In genomic region chr3:152271465-152272035, GRCh38 we compare ENCODE assay signal across 9 cellular contexts. TPM values are rescaled to one million over a fixed set of nuclear protein-coding genes. Genes with fewer than 3 reads are reported as not detected.
A peak's percentile ranks its signal among the peaks of the same experiment; 100 is the strongest.
DNase-seq lines count a peak whose midpoint lies in the region; ATAC-seq and TF ChIP-seq lines count a peak whose summit lies in the region.
"Had no signal": no experiment of that assay in that cellular context is flagged by ENCODE, and none has a peak within 500 bp of the region (broad histone marks: within the 10 kb centered on the region; RNA-seq: fewer than 3 reads in every experiment).

No MANE protein-coding gene starts in this region.

- peak overlapping the region; percentile 73; the same call in 1 of the 2 replicates for H3K9ac ChIP-seq in IMR-90 (ENCODE audit: low read depth, low read length)

- peak overlapping the region; percentile 93 for H3K4me2 ChIP-seq in IMR-90 (ENCODE audit: low read depth, low read length)

- no peak for DNase-seq in AG10803 (ENCODE audit: low read depth)
- no peak for DNase-seq in IMR-90
- no peak for DNase-seq in central memory CD8-positive, alpha-beta T cell (ENCODE audit: low spot score in 2 of 2)
- no peak for DNase-seq in NCI-H2171 treated with DMSO at 0.1 percent for 48 hours (lab: John Stamatoyannopoulos, UW)
- no peak for DNase-seq in DMS53 treated with DMSO at 0.1 percent for 48 hours (lab: John Stamatoyannopoulos, UW; ENCODE audit: unreplicated experiment)
- DNase-seq in central memory CD4-positive, alpha-beta T cell = no peak
- no peak for DNase-seq in NCI-H1417 (lab: John Stamatoyannopoulos, UW)
- DNase-seq: T-helper 9 cell had no signal

- BruUV-seq in IMR-90 (replicated peaks; lab: Mats Ljungman, UMichigan) = no TSS peak

- H2BK5ac ChIP-seq in IMR-90 (ENCODE audit: low read depth, low read length, poor library complexity, severe bottlenecking) = peak overlapping the region; percentile 95

- POLR2A ChIA-PET in IMR-90 (lab: Charles Lee; ENCODE audit: unreplicated experiment) = interaction anchor here (0.6 to 1.4 kb wide), 2 partner anchors 57 to 447 kb away, joined by 4 to 9 read pairs; no protein-coding TSS in a partner anchor

- peak overlapping the region; percentile 48; the same call in 1 of the 2 replicates for H2BK20ac ChIP-seq in IMR-90 (ENCODE audit: low read depth, low read length)

- peak overlapping the region; percentile 92 for H3K4me3 Mint-ChIP-seq in central memory CD8-positive, alpha-beta T cell
- peak overlapping the region; percentile 90 to 100 (median 98) for H3K4me3 Mint-ChIP-seq in nephron

- peak overlapping the region; percentile 65; the same call in 1 of the 2 replicates for H3K27ac ChIP-seq in IMR-90 (ENCODE audit: insufficient read depth, low read length)

- TF ChIP-seq RAD21 in IMR-90 (IDR thresholded peaks at IDR 0.05; ENCODE audit: low read length) = no peak

- H3K36me3 ChIP-seq in IMR-90 (ENCODE audit: control insufficient read depth, insufficient read depth, low read length) = no peaks in the 10 kb centered on the region

- H4K5ac ChIP-seq in IMR-90 (ENCODE audit: low read depth, low read length) = peak overlapping the region; percentile 62; the same call in 1 of the 2 replicates

- no peak overlapping the region for H2AFZ ChIP-seq in IMR-90 (replicated peaks; ENCODE audit: low read length, poor library complexity)

- H3K4me3 ChIP-seq in AG10803 (ENCODE audit: low read length) = peak overlapping the region; percentile 60
- H3K4me3 ChIP-seq in IMR-90 (ENCODE audit: insufficient read depth, low read depth, low read length) = peak overlapping the region; percentile 88

- CTCF ChIA-PET in IMR-90 (lab: Yijun Ruan, JAX) = no interaction called here

- peak overlapping the region; percentile 87; the same call in 1 of the 2 replicates for H3K18ac ChIP-seq in IMR-90 (ENCODE audit: low read depth, low read length)

- no peak overlapping the region for H2AK9ac ChIP-seq in IMR-90 (replicated peaks; ENCODE audit: low read depth, low read length, poor library complexity)

- H3K79me1 ChIP-seq in IMR-90 (ENCODE audit: low read depth in 1 of 2, low read length in 2 of 2) = peaks cover 0 to 16% of the 10 kb centered on the region in 2 experiments; a peak in 3 of 4 replicates

- peaks cover 9% of the 10 kb centered on the region for H3K4me1 ChIP-seq in IMR-90 (ENCODE audit: control insufficient read depth, insufficient read depth, low read length)

- H2AK5ac ChIP-seq in IMR-90 (ENCODE audit: low read depth, low read length) = no peak overlapping the region; the same call in 1 of the 2 replicates

- H2BK15ac ChIP-seq in IMR-90 (ENCODE audit: low read depth, low read length) = 0 out of 3 replicates have a peak overlapping the region, but pooled peaks have one; percentile 3

- ATAC-seq in IMR-90 (ENCODE audit: low read depth) = no peak
- ATAC-seq in central memory CD8-positive, alpha-beta T cell (replicated peaks; ENCODE audit: extremely low read depth, poor library complexity, severe bottlenecking) = no peak

- peaks cover 9% of the 10 kb centered on the region; the same call in 1 of the 2 replicates for H4K20me1 ChIP-seq in IMR-90 (ENCODE audit: insufficient read depth, low read length)

- WGBS in IMR-90 (ENCODE audit: extremely low coverage in 2 of 2, insufficient read length in 1 of 2), 2 experiments = 83% methylated on average over 1 of the region's 3 CpGs; no CpG with 5 or more reads in 1 of the 2 experiments

- in situ Hi-C loops in IMR-90 (cut with MboI; ENCODE audit: low sequenced_read_pairs) = no loop called here

- TF ChIP-seq CTCF in AG10803 (conservative IDR thresholded peaks at IDR 0.05; ENCODE audit: low read length) (no peak), IMR-90 (conservative IDR thresholded peaks at IDR 0.05; ENCODE audit: low read depth, low read length) (no peak), nephron (IDR thresholded peaks at IDR 0.05; ENCODE audit: unreplicated experiment in 3 of 3) (no peak)

- H3K56ac ChIP-seq in IMR-90 (ENCODE audit: extremely low read depth, insufficient read depth, low read length) = peak overlapping the region; percentile 75

- H3K9me3 Mint-ChIP-seq in central memory CD8-positive, alpha-beta T cell = no peaks in the 10 kb centered on the region
- no peaks in the 10 kb centered on the region for H3K9me3 Mint-ChIP-seq in nephron

- H3K27ac Mint-ChIP-seq in central memory CD8-positive, alpha-beta T cell (ENCODE audit: low read depth) = peak overlapping the region; percentile 74
- peak overlapping the region; percentile 48 to 100 (median 99) for H3K27ac Mint-ChIP-seq in nephron

- H3K23ac ChIP-seq in IMR-90 (ENCODE audit: low read depth, low read length) = peak overlapping the region; percentile 49; the same call in 1 of the 2 replicates

- no peaks in the 10 kb centered on the region for H3K27me3 ChIP-seq in IMR-90 (ENCODE audit: control insufficient read depth, insufficient read depth, low read length)

- H3K27me3 Mint-ChIP-seq in central memory CD8-positive, alpha-beta T cell = no peaks in the 10 kb centered on the region
- peaks cover 10% of the 10 kb centered on the region for H3K27me3 Mint-ChIP-seq in nephron (ENCODE audit: low read depth)

- intact Hi-C loops in IMR-90 (cut with micrococcal nuclease) = loop anchor here (5.0 to 10.0 kb wide), 2 partner anchors 116 to 303 kb away; no protein-coding TSS in a partner anchor

- H3K36me3 Mint-ChIP-seq in central memory CD8-positive, alpha-beta T cell (ENCODE audit: insufficient read depth) = peaks cover 49% of the 10 kb centered on the region
- H3K36me3 Mint-ChIP-seq in nephron (ENCODE audit: low read depth) = no peaks in the 10 kb centered on the region

- peak overlapping the region; percentile 16 to 62; a peak in 2 of 4 replicates for H4K8ac ChIP-seq in IMR-90 (ENCODE audit: low read depth in 2 of 2, low read length in 2 of 2)

- H2BK120ac ChIP-seq in IMR-90 (ENCODE audit: low read depth, low read length) = peak overlapping the region; percentile 76

- peak overlapping the region; percentile 67 for H4K91ac ChIP-seq in IMR-90 (ENCODE audit: insufficient read depth, low read depth, low read length)

- peak overlapping the region; percentile 82 for H3K14ac ChIP-seq in IMR-90 (replicated peaks; ENCODE audit: low read depth, low read length)

- dilution Hi-C loops in IMR-90 (cut with HindIII; ENCODE audit: low sequenced_read_pairs, unreplicated experiment) = no loop called here

- peaks cover 74% of the 10 kb centered on the region for H3K4me1 Mint-ChIP-seq in central memory CD8-positive, alpha-beta T cell
- peaks cover 48% of the 10 kb centered on the region for H3K4me1 Mint-ChIP-seq in nephron

- peak overlapping the region; percentile 67; the same call in 1 of the 2 replicates for H3K4ac ChIP-seq in IMR-90 (ENCODE audit: low read depth, low read length)

- peaks cover 7% of the 10 kb centered on the region for H3K9me1 ChIP-seq in IMR-90 (ENCODE audit: insufficient read depth, low read length)

- no peaks in the 10 kb centered on the region for H3K9me3 ChIP-seq in IMR-90 (ENCODE audit: control insufficient read depth, insufficient read depth, low read length)

- no peak for TF ChIP-seq POLR2A in IMR-90 (IDR thresholded peaks at IDR 0.05; ENCODE audit: low read depth, low read length)

TF ChIP-seq in IMR-90, 13 proteins besides CTCF, POLR2A, EP300 and RAD21:
- no peak for TF ChIP-seq FOS (IDR thresholded peaks at IDR 0.05; ENCODE audit: low read depth, low read length)
- no peak for TF ChIP-seq NFE2L2 (IDR thresholded peaks at IDR 0.05; ENCODE audit: low read depth, low read length)
- TF ChIP-seq MAZ (IDR thresholded peaks at IDR 0.05; ENCODE audit: borderline replicate concordance, low read depth, low read length) = no peak
- TF ChIP-seq USF2 (IDR thresholded peaks at IDR 0.05; ENCODE audit: low read depth, low read length) = no peak

RNA-seq across cellular contexts. Expression of gene MBNL1, which starts 2.8 kb away (rescaled TPM):
- 515 and 664 TPM in 2 replicates for total RNA-seq in IMR-90 (2012; rRNA removed)
- 127 and 129 TPM in 2 replicates for polyA plus RNA-seq in IMR-90 (2012; rRNA removed)
- 41.6 and 47.4 TPM in 2 replicates for polyA plus RNA-seq in IMR-90 (2012; cell fraction: cytosol; rRNA removed)
- polyA plus RNA-seq in IMR-90 (2012; cell fraction: nucleus; rRNA removed; ENCODE audit: low replicate concordance) = 48.0 and 82.1 TPM in 2 replicates
